8 cellular contexts compared by ENCODE assay signal in genomic region chr5:172770374-172770674, GRCh38. TPM values are rescaled to one million over a fixed set of nuclear protein-coding genes. Genes with fewer than 3 reads are reported as not detected.
DNase-seq lines count a peak whose midpoint lies in the region; ATAC-seq and TF ChIP-seq lines count a peak whose summit lies in the region.

No MANE protein-coding gene starts in this region.

- peaks cover 68% of the 10 kb centered on the region for H3K4me1 ChIP-seq in mucosa of descending colon (ENCODE audit: low read depth)

- H3K9me3 Mint-ChIP-seq in IgD-negative memory B cell (no peaks in the 10 kb centered on the region), MCF 10A (ENCODE audit: unreplicated experiment) (no peaks in the 10 kb centered on the region)

- peak overlapping the region; percentile 87 to 98 (median 96) for H3K4me3 Mint-ChIP-seq in IgD-negative memory B cell
- H3K4me3 Mint-ChIP-seq in MCF 10A (ENCODE audit: unreplicated experiment): peak overlapping the region; percentile 98

- H3K4me1 Mint-ChIP-seq in IgD-negative memory B cell: peaks cover 25 to 35% (median 29%) of the 10 kb centered on the region in 3 donors
- H3K4me1 Mint-ChIP-seq in MCF 10A (ENCODE audit: insufficient read depth, unreplicated experiment): peaks cover 50% of the 10 kb centered on the region

- H3K4me3 ChIP-seq in BJ (ENCODE audit: low read depth, low read length) (peak overlapping the region; percentile 82), mucosa of descending colon (peak overlapping the region; percentile 86)

- DNase-seq in BJ (ENCODE audit: low read depth) (no peak), MCF 10A (ENCODE audit: unreplicated experiment) (no peak), mucosa of descending colon (no peak), HEK293T (ENCODE audit: extremely low spot score) (no peak)
- DNase-seq in activated CD4-positive, CD25-positive, alpha-beta regulatory T cell (lab: John Stamatoyannopoulos, UW): no peak

- H3K27me3 Mint-ChIP-seq in IgD-negative memory B cell (no peaks in the 10 kb centered on the region), MCF 10A (ENCODE audit: insufficient read depth, unreplicated experiment) (no peaks in the 10 kb centered on the region)

- H3K36me3 Mint-ChIP-seq in IgD-negative memory B cell: peaks cover 14% of the 10 kb centered on the region
- H3K36me3 Mint-ChIP-seq in MCF 10A (ENCODE audit: insufficient read depth, unreplicated experiment): peaks cover 72% of the 10 kb centered on the region

- H3K27ac Mint-ChIP-seq in IgD-negative memory B cell: peak overlapping the region; percentile 98 to 100 (median 100)
- peak overlapping the region; percentile 99 for H3K27ac Mint-ChIP-seq in MCF 10A (ENCODE audit: low read depth, unreplicated experiment)

- no peaks in the 10 kb centered on the region for H3K27me3 ChIP-seq in BJ (ENCODE audit: control insufficient read depth, insufficient read depth, low read length)

- CTCF ChIA-PET in BJ (lab: Yijun Ruan, JAX) (interaction anchor here (0.9 to 11.6 kb wide), 20 partner anchors 15 to 178 kb away, joined by 3 to 92 read pairs (median 4); no protein-coding TSS in a partner anchor), MCF 10A (lab: Yijun Ruan, JAX) (interaction anchor here (0.7 to 10.6 kb wide), 26 partner anchors 9 to 162 kb away, joined by 3 to 83 read pairs (median 4); no protein-coding TSS in a partner anchor), HEK293T (lab: Yijun Ruan, JAX) (interaction anchor here (0.6 to 6.3 kb wide), 8 partner anchors 10 to 177 kb away, joined by 3 to 50 read pairs (median 4); no protein-coding TSS in a partner anchor)

- no TSS peak for BruUV-seq in MCF 10A (replicated peaks; lab: Mats Ljungman, UMichigan)

- intact Hi-C loops in MCF 10A (cut with micrococcal nuclease) (no loop called here), mucosa of descending colon (cut with DNase I, micrococcal nuclease) (loop anchor here (5.0 to 10.0 kb wide), 3 partner anchors 53 to 134 kb away; no protein-coding TSS in a partner anchor)

- POLR2A ChIA-PET in BJ (lab: Charles Lee) (interaction anchor here (0.7 to 1.6 kb wide), 7 partner anchors 28 to 162 kb away, joined by 3 to 11 read pairs (median 6); no protein-coding TSS in a partner anchor), MCF 10A (lab: Yijun Ruan, JAX) (interaction anchor here (0.7 to 22.0 kb wide), 36 partner anchors 9 to 375 kb away, joined by 3 to 1263 read pairs (median 12); partner anchors contain the start of genes ATP6V0E1 and ERGIC1), HEK293T (lab: Yijun Ruan, JAX) (interaction anchor here (0.5 to 4.5 kb wide), 24 partner anchors 9 to 169 kb away, joined by 3 to 37 read pairs (median 5); no protein-coding TSS in a partner anchor)

- TF ChIP-seq CTCF in BJ (IDR thresholded peaks at IDR 0.05; ENCODE audit: insufficient read depth, low read depth, low read length): no peak
- no peak for TF ChIP-seq CTCF in MCF 10A (IDR thresholded peaks at IDR 0.05; ENCODE audit: unreplicated experiment)
- no peak for TF ChIP-seq CTCF in mucosa of descending colon (IDR thresholded peaks at IDR 0.05)

- ATAC-seq in mucosa of descending colon (no peak), GM18867 (IDR thresholded peaks at IDR 0.05; ENCODE audit: unreplicated experiment) (no peak), HG03469 (IDR thresholded peaks at IDR 0.05; ENCODE audit: unreplicated experiment) (no peak)

- H3K36me3 ChIP-seq in BJ (ENCODE audit: control insufficient read depth, insufficient read depth, low read length) (peaks cover 12% of the 10 kb centered on the region), mucosa of descending colon (ENCODE audit: low read depth) (no peaks in the 10 kb centered on the region)

- no peaks in the 10 kb centered on the region for H3K9me3 ChIP-seq in mucosa of descending colon

TF ChIP-seq in HEK293T, 16 proteins besides CTCF, POLR2A, EP300 and RAD21:
- no peak for TF ChIP-seq NFRKB (IDR thresholded peaks at IDR 0.05)
- TF ChIP-seq FOXK2 (IDR thresholded peaks at IDR 0.05): no peak
- TF ChIP-seq L3MBTL2 (conservative IDR thresholded peaks at IDR 0.05): no peak
- TF ChIP-seq ZNF384 (IDR thresholded peaks at IDR 0.05): no peak
- no peak for TF ChIP-seq FOXA1 (IDR thresholded peaks at IDR 0.05)
- TF ChIP-seq ELF4 (IDR thresholded peaks at IDR 0.05): no peak
- TF ChIP-seq FOXM1 (IDR thresholded peaks at IDR 0.05; ENCODE audit: borderline replicate concordance): no peak
- TF ChIP-seq ARNT (IDR thresholded peaks at IDR 0.05): no peak
- no peak for TF ChIP-seq LEF1 (IDR thresholded peaks at IDR 0.05; ENCODE audit: borderline replicate concordance)
- no peak for TF ChIP-seq PKNOX1 (IDR thresholded peaks at IDR 0.05)
- TF ChIP-seq CTBP1 (IDR thresholded peaks at IDR 0.05; ENCODE audit: borderline replicate concordance): no peak
- no peak for TF ChIP-seq BHLHE40 (IDR thresholded peaks at IDR 0.05; ENCODE audit: borderline replicate concordance)
- no peak for TF ChIP-seq HDGF (IDR thresholded peaks at IDR 0.05; ENCODE audit: borderline replicate concordance)
- no peak for TF ChIP-seq TARDBP (IDR thresholded peaks at IDR 0.05)
- no peak for TF ChIP-seq SUZ12 (IDR thresholded peaks at IDR 0.05)
- TF ChIP-seq SP1 (IDR thresholded peaks at IDR 0.05): no peak

RNA-seq across cellular contexts. Expression of gene DUSP1, which starts 0.7 kb away (rescaled TPM):
- polyA plus RNA-seq in BJ (2011; rRNA removed): 252 and 432 TPM in 2 replicates
- polyA minus RNA-seq in BJ (2011; rRNA and poly(A)+ RNA removed): 275 and 403 TPM in 2 replicates
- polyA plus RNA-seq in IgD-negative memory B cell: 705 TPM
- 594 and 611 TPM in 2 replicates for total RNA-seq in MCF 10A (2022)
- 100 to 1,000 TPM in 2 of 3 donors, 10 to 100 TPM in 1; 90.9 to 233 (median 137) TPM for total RNA-seq in mucosa of descending colon
